ENCODE assay signal across 9 cellular contexts in genomic region chr4:143382539-143382938, GRCh38. TPM values are rescaled to one million over a fixed set of nuclear protein-coding genes. Genes with fewer than 3 reads are reported as not detected.
DNase-seq lines count a peak whose midpoint lies in the region; ATAC-seq and TF ChIP-seq lines count a peak whose summit lies in the region.
"Had no signal": no experiment of that assay in that cellular context is flagged by ENCODE, and none has a peak within 500 bp of the region (broad histone marks: within the 10 kb centered on the region; RNA-seq: fewer than 3 reads in every experiment).

No MANE protein-coding gene starts in this region.

- no peaks in the 10 kb centered on the region for H3K36me3 Mint-ChIP-seq in Calu3 (ENCODE audit: insufficient read depth, unreplicated experiment)
- H3K36me3 Mint-ChIP-seq in T-helper 17 cell (ENCODE audit: low read depth) = peaks cover 2% of the 10 kb centered on the region

- H3K27me3 Mint-ChIP-seq in Calu3 (ENCODE audit: unreplicated experiment) (no peaks in the 10 kb centered on the region), T-helper 17 cell (peaks cover 12% of the 10 kb centered on the region)

- TF ChIP-seq CTCF in Calu3 (IDR thresholded peaks at IDR 0.05; ENCODE audit: unreplicated experiment) = no peak
- no peak for TF ChIP-seq CTCF in prostate gland (IDR thresholded peaks at IDR 0.05)

- no peak for TF ChIP-seq POLR2A in prostate gland (IDR thresholded peaks at IDR 0.05)

- H3K9me3 Mint-ChIP-seq in Calu3 (ENCODE audit: low read depth, unreplicated experiment) = no peaks in the 10 kb centered on the region

- intact Hi-C loops in Calu3 (cut with micrococcal nuclease; ENCODE audit: unreplicated experiment) (no loop called here), prostate gland (cut with DNase I) (loop anchor here (5.0 to 10.0 kb wide), 2 partner anchors 45 to 132 kb away; partner anchors contain the start of genes GAB1 and SMARCA5)

- CTCF ChIA-PET in Calu3 (lab: Charles Lee) = no interaction called here

- no peaks in the 10 kb centered on the region for H3K36me3 ChIP-seq in prostate gland

- BruUV-seq in Calu3 (replicated peaks; lab: Mats Ljungman, UMichigan) = no TSS peak

- peak overlapping the region; percentile 52 for H3K4me3 Mint-ChIP-seq in Calu3 (ENCODE audit: low read depth, unreplicated experiment)
- H3K4me3 Mint-ChIP-seq in T-helper 17 cell = no peak overlapping the region

- H3K9me3 ChIP-seq in prostate gland (no peaks in the 10 kb centered on the region), T-helper 17 cell (ENCODE audit: control insufficient read depth, low read length, poor library complexity, severe bottlenecking) (no peaks in the 10 kb centered on the region)

- H3K4me1 Mint-ChIP-seq in Calu3 (ENCODE audit: low read depth, unreplicated experiment) = peaks cover 18% of the 10 kb centered on the region
- H3K4me1 Mint-ChIP-seq in T-helper 17 cell = no peaks in the 10 kb centered on the region

- DNase-seq in Calu3 (no peak), RPMI7951 (ENCODE audit: low read depth) (peak; percentile 32), fibroblast of peridontal ligament (ENCODE audit: extremely low read depth) (peak; percentile 41), prostate gland (ENCODE audit: low spot score) (no peak), T-helper 17 cell (no peak)
- no peak for DNase-seq in stimulated activated CD8-positive, alpha-beta memory T cell treated with anti-CD3 and anti-CD28 coated beads, Interleukin-4, amount 100 ng/mL, for 48 hours

- H3K27ac Mint-ChIP-seq in Calu3 (ENCODE audit: unreplicated experiment) = peak overlapping the region; percentile 27
- H3K27ac Mint-ChIP-seq in T-helper 17 cell = no peak overlapping the region
- H3K27ac Mint-ChIP-seq: IgD-negative memory B cell had no signal

- ATAC-seq in HG03095 (IDR thresholded peaks at IDR 0.05; ENCODE audit: unreplicated experiment) (no peak), T-helper 17 cell (no peak), HG02981 (IDR thresholded peaks at IDR 0.05; ENCODE audit: unreplicated experiment) (no peak)

- no peaks in the 10 kb centered on the region for H3K27me3 ChIP-seq in prostate gland (replicated peaks; ENCODE audit: insufficient read depth)

- H3K27ac ChIP-seq in prostate gland = peak overlapping the region; percentile 55 to 62

- H3K4me1 ChIP-seq in prostate gland (replicated peaks) = no peaks in the 10 kb centered on the region

- WGBS in prostate gland = 10% methylated on average over 4 of the region's 4 CpGs

- no peak overlapping the region for H3K4me3 ChIP-seq in prostate gland

RNA-seq across cellular contexts. Expression of gene GAB1, which starts 45.9 kb away (rescaled TPM):
- 8.8 and 13.4 TPM in 2 replicates for total RNA-seq in Calu3 (2022)
- total RNA-seq in RPMI7951 (2014; rRNA removed; shearing (Covaris generic)) = 6.2 and 11.5 TPM in 2 replicates
- total RNA-seq in prostate gland = 10 to 100 TPM; 13.7 to 61.1 TPM
- total RNA-seq in T-helper 17 cell = 1 to 10 TPM; 2.0 to 3.5 TPM

Comparison
In these comparisons a context has a peak if more than half of its experiments do, and no peak if none do; other contexts are left out.
1. DNase-seq: peak in RPMI7951 (single experiment) and fibroblast of peridontal ligament (single experiment); none in Calu3 (single experiment), prostate gland (single experiment), T-helper 17 cell (0 of 3) and stimulated activated CD8-positive, alpha-beta memory T cell treated with anti-CD3 and anti-CD28 coated beads, Interleukin-4, amount 100 ng/mL, for 48 hours (single experiment).